ENCODE assay signal across 9 cellular contexts in the genomic region with DNA sequence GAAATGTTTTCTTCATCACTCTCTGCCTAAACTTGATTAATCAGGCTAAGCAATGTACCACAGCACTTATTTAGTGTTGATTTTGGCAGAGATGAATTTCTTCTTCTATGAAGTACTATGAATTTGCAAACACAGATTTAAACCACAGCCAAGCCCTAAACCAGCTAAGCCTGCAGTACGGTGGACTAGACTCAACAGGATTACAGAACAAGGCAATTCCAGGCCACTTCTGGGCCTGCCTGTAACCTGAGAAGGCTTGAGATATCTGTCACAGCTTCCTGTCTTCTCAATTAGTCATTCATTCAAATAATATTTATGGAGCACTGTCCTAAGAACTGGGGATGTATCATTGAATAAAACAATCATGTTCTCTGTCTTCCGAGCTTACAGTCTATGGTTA. TPM values are rescaled to one million over a fixed set of nuclear protein-coding genes. Genes with fewer than 3 reads are reported as not detected.
DNase-seq lines count a peak whose midpoint lies in the region; ATAC-seq and TF ChIP-seq lines count a peak whose summit lies in the region.
"Had no signal": no experiment of that assay in that cellular context is flagged by ENCODE, and none has a peak within 500 bp of the region (broad histone marks: within the 10 kb centered on the region; RNA-seq: fewer than 3 reads in every experiment).

No MANE protein-coding gene starts in this region.

- H3K4me3 ChIP-seq in BJ (ENCODE audit: low read depth, low read length) (no peak overlapping the region), WERI-Rb-1 (ENCODE audit: low read depth, low read length) (no peak overlapping the region), left lung (no peak overlapping the region)

- H3K27me3 ChIP-seq in BJ (ENCODE audit: control insufficient read depth, insufficient read depth, low read length) = no peaks in the 10 kb centered on the region
- H3K27me3 ChIP-seq in WERI-Rb-1 (ENCODE audit: insufficient read depth, low read depth, severe bottlenecking) = no peaks in the 10 kb centered on the region
- H3K27me3 ChIP-seq in left lung = no peaks in the 10 kb centered on the region

- POLR2A ChIA-PET in BJ (lab: Charles Lee) = no interaction called here

- TF ChIP-seq CTCF in BJ (IDR thresholded peaks at IDR 0.05; ENCODE audit: insufficient read depth, low read depth, low read length) (no peak), WERI-Rb-1 (IDR thresholded peaks at IDR 0.05; ENCODE audit: low read depth, low read length) (no peak), left lung (IDR thresholded peaks at IDR 0.05) (no peak), GM20000 (IDR thresholded peaks at IDR 0.05; ENCODE audit: extremely low read depth, missing control alignments) (no peak)

- CTCF ChIA-PET in BJ (lab: Yijun Ruan, JAX) = interaction anchor here (1.1 kb wide), 1 partner anchor 58 kb away, joined by 3 read pairs; no protein-coding TSS in a partner anchor

- DNase-seq in BJ (ENCODE audit: low read depth) = peak; percentile 58
- DNase-seq in M059J (ENCODE audit: low read depth) = peak; percentile 95
- DNase-seq in WERI-Rb-1 = peak; percentile 70
- peak in 1 of 2 donors; percentile 44 for DNase-seq in left lung
- DNase-seq in GM20000 (ENCODE audit: low spot score) = no peak
- DNase-seq in epidermal melanocyte (ENCODE audit: insufficient read length, low spot score) = no peak
- DNase-seq in COR-L47 (lab: John Stamatoyannopoulos, UW) = no peak
- DNase-seq: activated B cell treated with CpG ODN at 0.5 μM for 24 hours had no signal

- ATAC-seq in left lung (peak; percentile 94), HG03139 (IDR thresholded peaks at IDR 0.05; ENCODE audit: unreplicated experiment) (no peak)

- H3K36me3 ChIP-seq in BJ (ENCODE audit: control insufficient read depth, insufficient read depth, low read length) (no peaks in the 10 kb centered on the region), WERI-Rb-1 (no peaks in the 10 kb centered on the region), left lung (no peaks in the 10 kb centered on the region)

- H3K27ac ChIP-seq in WERI-Rb-1 (peak overlapping the region; percentile 16; the same call in 1 of the 2 replicates), left lung (peak overlapping the region; percentile 22 to 30)

- intact Hi-C loops in left lung (cut with DNase I) = no loop called here

- peaks cover 0 to 7% of the 10 kb centered on the region in 2 donors for H3K4me1 ChIP-seq in left lung

- no peaks in the 10 kb centered on the region for H3K9me3 ChIP-seq in WERI-Rb-1 (ENCODE audit: severe bottlenecking)
- no peaks in the 10 kb centered on the region for H3K9me3 ChIP-seq in left lung

RNA-seq across cellular contexts. Expression of a gene that starts 32.4 kb away (rescaled TPM):
- 112 and 157 TPM in 2 replicates for polyA plus RNA-seq in BJ (2011; rRNA removed)
- 66.3 and 74.2 TPM in 2 replicates for polyA minus RNA-seq in BJ (2011; rRNA and poly(A)+ RNA removed)
- total RNA-seq in M059J (2014; rRNA removed; shearing (Covaris generic)) = 88.2 and 149 TPM in 2 replicates
- total RNA-seq in left lung = 100 to 1,000 TPM; 232 to 264 TPM

Comparison
In these comparisons a context has a peak if more than half of its experiments do, and no peak if none do; other contexts are left out.
1. DNase-seq: peak in BJ (single experiment), M059J (single experiment) and WERI-Rb-1 (single experiment); none in GM20000 (single experiment), epidermal melanocyte (single experiment) and COR-L47 (single experiment).